1 cellular context compared by ENCODE assay signal in genomic region chr16:50161950-50162349, GRCh38.
A peak's percentile ranks its signal among the peaks of the same experiment; 100 is the strongest.
TF ChIP-seq lines count a peak whose summit lies in the region.

No MANE protein-coding gene starts in this region.

TF ChIP-seq in GM12878, 131 proteins besides CTCF, POLR2A, EP300 and RAD21:
- no peak for TF ChIP-seq MLLT1 (IDR thresholded peaks at IDR 0.05)
- TF ChIP-seq ZNF24 (IDR thresholded peaks at IDR 0.05): peak; percentile 90
- TF ChIP-seq GATAD2B (conservative IDR thresholded peaks at IDR 0.05; ENCODE audit: low read depth): no peak
- peak; percentile 34; the same call in 1 of the 2 replicates for TF ChIP-seq RELB (IDR thresholded peaks at IDR 0.05; ENCODE audit: low read depth)
- TF ChIP-seq RUNX3 (IDR thresholded peaks at IDR 0.05; ENCODE audit: low read length): peak; percentile 37; the same call in 1 of the 2 replicates
- TF ChIP-seq E2F4 (IDR thresholded peaks at IDR 0.05; ENCODE audit: low read depth, low read length): no peak
- no peak for TF ChIP-seq TAF1 (IDR thresholded peaks at IDR 0.05; ENCODE audit: borderline replicate concordance, low read depth, low read length)
- no peak for TF ChIP-seq CHD2 (IDR thresholded peaks at IDR 0.05; ENCODE audit: borderline replicate concordance, low read depth, low read length)
- TF ChIP-seq IRF4 (IDR thresholded peaks at IDR 0.05; ENCODE audit: low read depth, low read length): no peak
